8 cellular contexts compared by ENCODE assay signal in genomic region chr3:183427206-183428139, GRCh38. TPM values are rescaled to one million over a fixed set of nuclear protein-coding genes. Genes with fewer than 3 reads are reported as not detected.
DNase-seq lines count a peak whose midpoint lies in the region; ATAC-seq and TF ChIP-seq lines count a peak whose summit lies in the region.

No MANE protein-coding gene starts in this region.

- peaks cover 12% of the 10 kb centered on the region for H3K4me1 Mint-ChIP-seq in Caco-2 (ENCODE audit: low read depth, unreplicated experiment)

- H3K36me3 ChIP-seq in Caco-2 (ENCODE audit: control insufficient read depth, insufficient read depth, low read length) (no peaks in the 10 kb centered on the region), KMS-11 (ENCODE audit: insufficient read depth) (no peaks in the 10 kb centered on the region), mucosa of rectum (ENCODE audit: control insufficient read depth in 2 of 2, insufficient read depth in 2 of 2, low read length in 2 of 2) (no peaks in the 10 kb centered on the region)

- intact Hi-C loops in Caco-2 (cut with micrococcal nuclease; ENCODE audit: unreplicated experiment): no loop called here

- H3K27me3 Mint-ChIP-seq in Caco-2 (ENCODE audit: insufficient read depth, unreplicated experiment): no peaks in the 10 kb centered on the region

- no peaks in the 10 kb centered on the region for H3K9me3 Mint-ChIP-seq in Caco-2 (ENCODE audit: unreplicated experiment)

- H3K27me3 ChIP-seq in Caco-2 (replicated peaks; ENCODE audit: control insufficient read depth, insufficient read depth, low read length) (no peaks in the 10 kb centered on the region), KMS-11 (ENCODE audit: insufficient read depth, low read depth) (no peaks in the 10 kb centered on the region), mucosa of rectum (ENCODE audit: control insufficient read depth in 2 of 2, insufficient read depth in 2 of 2, low read length in 2 of 2) (peaks cover 23 to 28% of the 10 kb centered on the region in 2 donors)

- H3K9ac ChIP-seq in KMS-11: peak overlapping the region; percentile 45; the same call in 1 of the 2 replicates
- H3K9ac ChIP-seq in mucosa of rectum (ENCODE audit: low read depth in 1 of 2, low read length in 2 of 2): peak overlapping the region in 1 of 2 donors; percentile 38

- no peaks in the 10 kb centered on the region for H3K79me2 ChIP-seq in KMS-11 (ENCODE audit: insufficient read depth, low read depth)

- POLR2A ChIA-PET in Caco-2 (lab: Charles Lee): interaction anchor here (0.6 kb wide), 1 partner anchor 64 kb away, joined by 4 read pairs; no protein-coding TSS in a partner anchor

- peaks cover 4% of the 10 kb centered on the region; the same call in 1 of the 2 replicates for H3K4me1 ChIP-seq in Caco-2
- H3K4me1 ChIP-seq in KMS-11 (ENCODE audit: low read depth, poor library complexity, severe bottlenecking): no peaks in the 10 kb centered on the region
- peaks cover 0 to 6% of the 10 kb centered on the region in 2 donors for H3K4me1 ChIP-seq in mucosa of rectum (ENCODE audit: control insufficient read depth in 2 of 2, insufficient read depth in 2 of 2, low read length in 2 of 2)

- no peaks in the 10 kb centered on the region for H4K20me1 ChIP-seq in KMS-11 (ENCODE audit: insufficient read depth)

- H3K27ac Mint-ChIP-seq in Caco-2 (ENCODE audit: unreplicated experiment): no peak overlapping the region

- peak overlapping the region; percentile 97 for H2AFZ ChIP-seq in KMS-11 (ENCODE audit: low read depth)

- DNase-seq in Caco-2: no peak
- DNase-seq in cardiac fibroblast (ENCODE audit: low read depth in 2 of 2): no peak
- no peak for DNase-seq in OCI-M2 (lab: John Stamatoyannopoulos, UW; ENCODE audit: unreplicated experiment)
- no peak for DNase-seq in mucosa of gallbladder (ENCODE audit: low spot score)
- DNase-seq in NCI-H2107 treated with DMSO at 0.1 percent for 48 hours (lab: John Stamatoyannopoulos, UW; ENCODE audit: unreplicated experiment): no peak

- H3K4me3 ChIP-seq in Caco-2 (ENCODE audit: low read depth, low read length): peak overlapping the region; percentile 81
- no peak overlapping the region for H3K4me3 ChIP-seq in KMS-11 (IDR thresholded peaks at IDR 0.05; ENCODE audit: insufficient read depth, low read depth, low read length)
- peak overlapping the region; percentile 70 for H3K4me3 ChIP-seq in cardiac fibroblast (replicated peaks in 1 of 2; ENCODE audit: low read depth in 2 of 2, low read length in 2 of 2)
- peak overlapping the region; percentile 55 to 66 for H3K4me3 ChIP-seq in mucosa of rectum (ENCODE audit: low read length in 2 of 2)

- H3K4me2 ChIP-seq in KMS-11: peak overlapping the region; percentile 97

- TSS peak; percentile 69 for BruUV-seq in Caco-2 (replicated peaks; lab: Mats Ljungman, UMichigan)

- H3K4me3 Mint-ChIP-seq in Caco-2 (ENCODE audit: unreplicated experiment): peak overlapping the region; percentile 80

- no peak for TF ChIP-seq CTCF in Caco-2 (IDR thresholded peaks at IDR 0.05; ENCODE audit: insufficient read depth in 1 of 2, low read depth in 1 of 2, low read length in 1 of 2, severe bottlenecking in 1 of 2, unreplicated experiment in 1 of 2)
- no peak for TF ChIP-seq CTCF in KMS-11 (conservative IDR thresholded peaks at IDR 0.05; ENCODE audit: low read depth, low read length)
- no peak for TF ChIP-seq CTCF in cardiac fibroblast (IDR thresholded peaks at IDR 0.05; ENCODE audit: low read depth, low read length)

- no peak for ATAC-seq in HG03565 (IDR thresholded peaks at IDR 0.05; ENCODE audit: unreplicated experiment)

- H3K9me3 ChIP-seq in Caco-2 (no peaks in the 10 kb centered on the region), mucosa of rectum (ENCODE audit: control insufficient read depth in 2 of 2, low read length in 2 of 2) (no peaks in the 10 kb centered on the region)

- H3K27ac ChIP-seq in KMS-11 (no peak overlapping the region), mucosa of rectum (ENCODE audit: low read depth in 2 of 2, low read length in 2 of 2) (no peak overlapping the region)

- CTCF ChIA-PET in Caco-2 (lab: Charles Lee): interaction anchor here (0.6 kb wide), 1 partner anchor 11 kb away, joined by 3 read pairs; no protein-coding TSS in a partner anchor

- no peaks in the 10 kb centered on the region for H3K36me3 Mint-ChIP-seq in Caco-2 (ENCODE audit: insufficient read depth, unreplicated experiment)

RNA-seq across cellular contexts. Expression of gene MCF2L2, which starts 0.9 kb away (rescaled TPM):
- total RNA-seq in Caco-2 (2022) (3.9 and 4.6 TPM in 2 replicates), mucosa of gallbladder (1.8 TPM)
